10 cellular contexts compared by ENCODE assay signal in genomic region chr3:17052348-17052747, GRCh38.
DNase-seq lines count a peak whose midpoint lies in the region; ATAC-seq lines count a peak whose summit lies in the region.
"Had no signal": no experiment of that assay in that cellular context is flagged by ENCODE, and none has a peak within 500 bp of the region (broad histone marks: within the 10 kb centered on the region; RNA-seq: fewer than 3 reads in every experiment).

No MANE protein-coding gene starts in this region.

- no peak for DNase-seq in memory B cell (ENCODE audit: low spot score in 2 of 2)
- DNase-seq in DMS79 (lab: John Stamatoyannopoulos, UW) = no peak
- DNase-seq in KBM-7 = no peak
- DNase-seq in HUDEP-2 (lab: John Stamatoyannopoulos, UW; ENCODE audit: unreplicated experiment in 76 of 76) = no peak
- DNase-seq: GM23248, NCI-H2029, PC-9 had no signal

- peaks cover 10% of the 10 kb centered on the region for H3K4me1 Mint-ChIP-seq in memory B cell

- ATAC-seq in GM18873 (IDR thresholded peaks at IDR 0.05; ENCODE audit: low FRiP score, unreplicated experiment) (peak; percentile 65), GM21717 (IDR thresholded peaks at IDR 0.05; ENCODE audit: unreplicated experiment) (peak; percentile 79), HG03354 (IDR thresholded peaks at IDR 0.05; ENCODE audit: poor library complexity, severe bottlenecking, unreplicated experiment) (peak; percentile 72), memory B cell (ENCODE audit: low read depth) (peak; percentile 45)

- H3K27ac Mint-ChIP-seq in memory B cell = peak overlapping the region; percentile 35

- H3K4me3 Mint-ChIP-seq in memory B cell = no peak overlapping the region

- no peaks in the 10 kb centered on the region for H3K27me3 Mint-ChIP-seq in memory B cell

- H3K9me3 Mint-ChIP-seq in memory B cell = peaks cover 3% of the 10 kb centered on the region

- in situ Hi-C loops in KBM-7 (cut with MboI; ENCODE audit: low pct_unique_long_range_greater_than_20kb, low sequenced_read_pairs) = no loop called here

- peaks cover 55% of the 10 kb centered on the region for H3K36me3 Mint-ChIP-seq in memory B cell
